8 cellular contexts compared by ENCODE assay signal in genomic region chr19:58519355-58520256, GRCh38. TPM values are rescaled to one million over a fixed set of nuclear protein-coding genes. Genes with fewer than 3 reads are reported as not detected.
DNase-seq lines count a peak whose midpoint lies in the region; ATAC-seq and TF ChIP-seq lines count a peak whose summit lies in the region.

ZBTB45 (minus strand) TSS chr19:58519810; CDS start chr19:58517673, 2,137 bp downstream.

- DNase-seq in ELF-1 (ENCODE audit: low read depth, low spot score): peak; percentile 98
- peak; percentile 87 for DNase-seq in GOT3 (lab: John Stamatoyannopoulos, UW)
- DNase-seq in RPMI8226: peak; percentile 97
- peak; percentile 97 for DNase-seq in fibroblast of mammary gland (ENCODE audit: low read depth)
- peak; percentile 91 for DNase-seq in natural killer cell
- DNase-seq in stimulated activated naive CD4-positive, alpha-beta T cell treated with Interleukin-2 at 50 U/mL for 16 hours (lab: John Stamatoyannopoulos, UW): peak; percentile 96

- ATAC-seq in activated T-helper 17 cell treated with anti-CD3 and anti-CD28 coated beads, Interleukin-2, amount 50 U/mL, for 72 hours (replicated peaks): peak; percentile 86
- peak; percentile 80 to 93 (median 83) for ATAC-seq in natural killer cell

- no peaks in the 10 kb centered on the region for H3K27me3 Mint-ChIP-seq in activated T-helper 17 cell treated with anti-CD3 and anti-CD28 coated beads, Interleukin-2, amount 50 U/mL, for 72 hours
- H3K27me3 Mint-ChIP-seq in natural killer cell (ENCODE audit: low read depth in 2 of 2): no peaks in the 10 kb centered on the region

- peaks cover 18% of the 10 kb centered on the region for H3K4me1 Mint-ChIP-seq in activated T-helper 17 cell treated with anti-CD3 and anti-CD28 coated beads, Interleukin-2, amount 50 U/mL, for 72 hours
- H3K4me1 Mint-ChIP-seq in natural killer cell: peaks cover 25 to 46% of the 10 kb centered on the region in 2 donors

- no peaks in the 10 kb centered on the region for H3K9me3 Mint-ChIP-seq in activated T-helper 17 cell treated with anti-CD3 and anti-CD28 coated beads, Interleukin-2, amount 50 U/mL, for 72 hours
- no peaks in the 10 kb centered on the region for H3K9me3 Mint-ChIP-seq in natural killer cell

- peak within 1 kb of the TSS; percentile 89 for H3K4me3 Mint-ChIP-seq in activated T-helper 17 cell treated with anti-CD3 and anti-CD28 coated beads, Interleukin-2, amount 50 U/mL, for 72 hours
- peak within 1 kb of the TSS; percentile 97 for H3K4me3 Mint-ChIP-seq in natural killer cell

- H3K36me3 Mint-ChIP-seq in activated T-helper 17 cell treated with anti-CD3 and anti-CD28 coated beads, Interleukin-2, amount 50 U/mL, for 72 hours (ENCODE audit: low read depth): peaks cover 36% of the 10 kb centered on the region
- no peaks in the 10 kb centered on the region for H3K36me3 Mint-ChIP-seq in natural killer cell

- H3K27ac Mint-ChIP-seq in activated T-helper 17 cell treated with anti-CD3 and anti-CD28 coated beads, Interleukin-2, amount 50 U/mL, for 72 hours: peak within 1 kb of the TSS; percentile 96
- H3K27ac Mint-ChIP-seq in natural killer cell: peak within 1 kb of the TSS; percentile 97 to 100

- TF ChIP-seq CTCF in LNCAP (IDR thresholded peaks at IDR 0.05) (peak; percentile 59), fibroblast of mammary gland (conservative IDR thresholded peaks at IDR 0.05; ENCODE audit: control insufficient read depth, insufficient read depth, low read depth, low read length) (peak; percentile 54), natural killer cell (IDR thresholded peaks at IDR 0.05) (peak; percentile 71)

- H3K4me3 ChIP-seq in fibroblast of mammary gland (ENCODE audit: control insufficient read depth, low read depth, low read length): peak within 1 kb of the TSS; percentile 79

- intact Hi-C loops in natural killer cell (cut with micrococcal nuclease): loop anchor here (1.0 to 2.0 kb wide), 5 partner anchors 20 to 337 kb away; partner anchors contain the start of genes ZNF274 and ZNF446

RNA-seq across cellular contexts. Expression of gene ZBTB45, which starts in this region (rescaled TPM):
- total RNA-seq in activated T-helper 17 cell treated with anti-CD3 and anti-CD28 coated beads, Interleukin-2, amount 50 U/mL, for 72 hours: 10 to 100 TPM; 11.0 to 14.3 TPM
- total RNA-seq in natural killer cell: 10 to 100 TPM in 1 of 3 donors, 1 to 10 TPM in 2; 9.6 to 12.6 (median 9.8) TPM

Comparison
In these comparisons a context has a peak if more than half of its experiments do, and no peak if none do; other contexts are left out.
1. Peak in every context shown above with its lines: DNase-seq, ATAC-seq and H3K4me3 ChIP-seq.